ENCODE assay signal across 20 cellular contexts in the genomic region with DNA sequence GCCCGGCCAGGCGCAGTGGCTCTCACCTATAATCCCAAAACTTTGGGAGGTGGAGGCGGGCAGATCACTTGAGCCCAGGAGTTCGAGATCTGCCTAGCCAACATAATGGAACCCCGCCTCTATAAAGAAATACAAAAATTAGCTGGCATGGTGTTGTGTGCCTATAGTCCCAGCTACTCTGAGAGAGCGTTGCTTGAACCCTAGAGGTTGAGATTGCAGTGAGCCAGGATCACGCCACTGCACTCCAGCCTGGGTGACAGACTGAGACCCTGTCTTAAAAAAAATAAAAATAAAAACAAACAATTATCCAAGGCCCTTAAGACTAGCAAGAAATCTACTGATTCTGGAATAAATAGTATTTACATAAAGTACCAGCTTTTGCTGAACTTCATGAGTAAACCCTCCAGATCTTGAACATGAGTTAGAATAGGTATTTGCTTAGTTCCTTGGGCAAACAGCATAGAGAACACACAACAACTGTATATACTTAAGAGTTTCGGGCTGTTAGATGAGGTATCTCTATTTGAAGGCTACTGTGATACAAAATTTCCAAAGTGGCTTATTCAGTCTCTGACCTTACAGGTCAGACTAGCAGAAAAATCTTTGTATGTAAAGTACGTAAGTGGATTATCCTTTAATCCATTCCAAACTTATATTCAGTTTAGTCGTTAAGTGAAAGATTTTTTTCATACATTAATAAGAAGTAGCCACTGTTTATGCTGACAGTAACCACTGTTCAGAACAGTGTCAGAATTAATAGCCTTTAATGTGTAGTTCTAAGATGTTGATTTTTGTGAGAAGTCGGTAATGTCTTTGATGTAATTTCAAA.
DNase-seq lines count a peak whose midpoint lies in the region; ATAC-seq, FAIRE-seq and TF ChIP-seq lines count a peak whose summit lies in the region.
"Had no signal": no experiment of that assay in that cellular context is flagged by ENCODE, and none has a peak within 500 bp of the region (broad histone marks: within the 10 kb centered on the region; RNA-seq: fewer than 3 reads in every experiment).

No MANE protein-coding gene starts in this region.

- FAIRE-seq in D721Med (lab: Jason Lieb, UNC) = peak; percentile 84

- DNase-seq in D721Med (ENCODE audit: insufficient read length, low spot score) (no peak), NCI-H69 (lab: John Stamatoyannopoulos, UW) (peak; percentile 17), lower lobe of right lung (no peak), retinal pigment epithelial cell (ENCODE audit: low read depth) (peak; percentile 58), OCI-M1 (lab: John Stamatoyannopoulos, UW) (no peak), esophagus squamous epithelium (lab: John Stamatoyannopoulos, UW) (no peak), WERI-Rb-1 (no peak)
- DNase-seq: AML-193; CD8-positive, alpha-beta memory T cell; DMS79; Kasumi-1; MG63; NCI-H187 treated with DMSO at 0.1 percent for 48 hours; NCI-H2107; NCI-H774; PC-3; Right ventricle myocardium superior had no signal

- TF ChIP-seq POLR2A in esophagus squamous epithelium (IDR thresholded peaks at IDR 0.05) = no peak

- H3K4me1 ChIP-seq in lower lobe of right lung = no peaks in the 10 kb centered on the region
- H3K4me1 ChIP-seq in esophagus squamous epithelium = peaks cover 0 to 10% (median 0%) of the 10 kb centered on the region in 3 donors

- no peak for TF ChIP-seq CTCF in D721Med (IDR thresholded peaks at IDR 0.05; ENCODE audit: insufficient read depth, missing control alignments)
- no peak for TF ChIP-seq CTCF in lower lobe of right lung (IDR thresholded peaks at IDR 0.05)
- no peak for TF ChIP-seq CTCF in retinal pigment epithelial cell (conservative IDR thresholded peaks at IDR 0.05; ENCODE audit: low read depth, low read length)
- TF ChIP-seq CTCF in esophagus squamous epithelium (IDR thresholded peaks at IDR 0.05) = no peak
- TF ChIP-seq CTCF in WERI-Rb-1 (IDR thresholded peaks at IDR 0.05; ENCODE audit: low read depth, low read length) = no peak

- H3K27ac ChIP-seq in lower lobe of right lung (no peak overlapping the region), esophagus squamous epithelium (no peak overlapping the region), WERI-Rb-1 (no peak overlapping the region)
- H3K27ac ChIP-seq: C4-2B had no signal

- intact Hi-C loops in lower lobe of right lung (cut with DNase I) (no loop called here), esophagus squamous epithelium (cut with DNase I) (no loop called here)

- H3K9me3 ChIP-seq in lower lobe of right lung (no peaks in the 10 kb centered on the region), esophagus squamous epithelium (no peaks in the 10 kb centered on the region), WERI-Rb-1 (ENCODE audit: severe bottlenecking) (no peaks in the 10 kb centered on the region)
- H3K9me3 ChIP-seq: HAP-1, MG63 had no signal

- H3K27me3 ChIP-seq in lower lobe of right lung (ENCODE audit: low read depth) (no peaks in the 10 kb centered on the region), esophagus squamous epithelium (no peaks in the 10 kb centered on the region), WERI-Rb-1 (ENCODE audit: insufficient read depth, low read depth, severe bottlenecking) (no peaks in the 10 kb centered on the region)
- H3K27me3 ChIP-seq: MG63 had no signal

- H3K4me3 ChIP-seq in lower lobe of right lung (no peak overlapping the region), retinal pigment epithelial cell (ENCODE audit: low read length) (no peak overlapping the region), esophagus squamous epithelium (no peak overlapping the region), WERI-Rb-1 (ENCODE audit: low read depth, low read length) (no peak overlapping the region)
- H3K4me3 ChIP-seq: HAP-1, MG63 had no signal

- peak; percentile 74 to 95 for ATAC-seq in lower lobe of right lung
- no peak for ATAC-seq in HG02610 (IDR thresholded peaks at IDR 0.05; ENCODE audit: unreplicated experiment)
- ATAC-seq: PC-3 had no signal

- H3K36me3 ChIP-seq in lower lobe of right lung (no peaks in the 10 kb centered on the region), esophagus squamous epithelium (no peaks in the 10 kb centered on the region), WERI-Rb-1 (no peaks in the 10 kb centered on the region)
- H3K36me3 ChIP-seq: HAP-1, MG63 had no signal

- WGBS in esophagus squamous epithelium, 2 donors = 79 to 80% methylated on average over 10 to 11 of the region's 11 CpGs

Comparison
In these comparisons a context has a peak if more than half of its experiments do, and no peak if none do; other contexts are left out.
1. DNase-seq: peak in NCI-H69 (single experiment) and retinal pigment epithelial cell (single experiment); none in D721Med (single experiment), lower lobe of right lung (single experiment), OCI-M1 (single experiment), esophagus squamous epithelium (single experiment) and WERI-Rb-1 (single experiment).